Comparison of ENCODE assay signal across 19 cellular contexts in the genomic region with DNA sequence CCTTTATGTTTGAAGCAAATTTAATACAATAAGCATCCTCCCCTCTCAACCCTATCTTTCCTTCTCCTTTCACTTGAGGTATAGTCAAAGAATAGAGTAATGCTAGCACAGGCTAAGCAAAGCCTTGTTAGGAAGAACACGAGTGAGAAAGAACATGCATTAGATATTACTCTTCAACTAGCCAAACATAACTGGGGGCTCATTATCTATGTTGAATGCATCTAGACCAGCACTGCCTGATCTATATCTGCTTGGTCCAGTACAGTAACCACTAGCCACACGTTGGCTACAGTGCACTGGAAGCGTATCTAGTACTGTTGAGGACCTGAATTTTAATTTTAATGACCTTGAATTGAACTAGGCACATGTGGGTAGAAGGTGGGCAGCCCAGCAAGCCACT. TPM values are rescaled to one million over a fixed set of nuclear protein-coding genes. Genes with fewer than 3 reads are reported as not detected.
DNase-seq lines count a peak whose midpoint lies in the region; ATAC-seq and TF ChIP-seq lines count a peak whose summit lies in the region.
"Had no signal": no experiment of that assay in that cellular context is flagged by ENCODE, and none has a peak within 500 bp of the region (broad histone marks: within the 10 kb centered on the region; RNA-seq: fewer than 3 reads in every experiment).

No MANE protein-coding gene starts in this region.

- H3K4me1 Mint-ChIP-seq in activated CD8-positive, alpha-beta memory T cell treated with anti-CD3 and anti-CD28 coated beads, Interleukin-2, amount 10 ng/mL, durations not matched to agents 7 days and 5 days = peaks cover 44% of the 10 kb centered on the region
- peaks cover 70% of the 10 kb centered on the region for H3K4me1 Mint-ChIP-seq in CD8-positive, alpha-beta T cell (ENCODE audit: low read depth)
- H3K4me1 Mint-ChIP-seq in T-cell (peaks cover 78 to 88% (median 78%) of the 10 kb centered on the region in 3 donors), immature natural killer cell (peaks cover 45 to 91% of the 10 kb centered on the region in 2 donors)

- peak; percentile 27 for ATAC-seq in activated CD8-positive, alpha-beta memory T cell treated with anti-CD3 and anti-CD28 coated beads, Interleukin-2, amount 10 ng/mL, durations not matched to agents 7 days and 5 days
- no peak for ATAC-seq in CD8-positive, alpha-beta T cell
- ATAC-seq in T-cell (replicated peaks in 1 of 4) (peak in 1 of 4 experiments; percentile 26), GM21390 (IDR thresholded peaks at IDR 0.05; ENCODE audit: unreplicated experiment) (no peak)
- ATAC-seq: body of pancreas had no signal

- DNase-seq in activated CD8-positive, alpha-beta memory T cell treated with anti-CD3 and anti-CD28 coated beads, Interleukin-2, amount 10 ng/mL, durations not matched to agents 7 days and 5 days = no peak
- DNase-seq in activated CD8-positive, alpha-beta memory T cell treated with anti-CD3 and anti-CD28 coated beads, Interleukin-2, amount 50 U/mL, for 48 hours = no peak
- no peak for DNase-seq in CD8-positive, alpha-beta T cell
- DNase-seq in T-cell (no peak), immature natural killer cell (no peak), RPMI8226 (no peak), MV-4-11 (lab: John Stamatoyannopoulos, UW) (no peak)
- DNase-seq: body of pancreas; DMS53; glutamatergic neuron; HCEC 1CT; NCI-H1092; NCI-H2081; NCI-H446 treated with DMSO at 0.1 percent for 48 hours; NK-92 treated with Interleukin-12 subunit alpha and Interleukin-12 subunit beta, amount 100 ng/mL, for 24 hours; testis had no signal

- no peaks in the 10 kb centered on the region for H3K36me3 ChIP-seq in CD8-positive, alpha-beta T cell (ENCODE audit: insufficient read depth, low read length)

- CTCF ChIA-PET in activated CD8-positive, alpha-beta memory T cell treated with anti-CD3 and anti-CD28 coated beads, Interleukin-2, amount 10 ng/mL, durations not matched to agents 7 days and 5 days (lab: Charles Lee) = interaction anchor here (1.3 kb wide), 1 partner anchor 21 kb away, joined by 4 read pairs; a partner anchor contains a TSS
- CTCF ChIA-PET in CD8-positive, alpha-beta T cell (lab: Charles Lee) = interaction anchor here (0.8 to 1.7 kb wide), 2 partner anchors 19 to 470 kb away, joined by 3 to 6 read pairs; no protein-coding TSS in a partner anchor
- CTCF ChIA-PET in T-cell (lab: Charles Lee) = interaction anchor here in 1 of 2 donors (0.9 to 1.1 kb wide), 2 partner anchors 21 to 472 kb away, joined by 3 to 7 read pairs; a partner anchor contains a TSS

- no peak for TF ChIP-seq CTCF in CD8-positive, alpha-beta T cell (IDR thresholded peaks at IDR 0.05)

- no peaks in the 10 kb centered on the region for H3K9me3 Mint-ChIP-seq in activated CD8-positive, alpha-beta memory T cell treated with anti-CD3 and anti-CD28 coated beads, Interleukin-2, amount 10 ng/mL, durations not matched to agents 7 days and 5 days (ENCODE audit: low read depth)
- H3K9me3 Mint-ChIP-seq in CD8-positive, alpha-beta T cell = no peaks in the 10 kb centered on the region
- H3K9me3 Mint-ChIP-seq in T-cell = no peaks in the 10 kb centered on the region
- H3K9me3 Mint-ChIP-seq in immature natural killer cell = peaks cover 0 to 1% (median 0%) of the 10 kb centered on the region in 6 donors

- intact Hi-C loops in CD8-positive, alpha-beta T cell (cut with DNase I, micrococcal nuclease) = loop anchor here in 1 of 2 experiments (2.0 to 10.0 kb wide), 2 partner anchors 19 to 355 kb away; no protein-coding TSS in a partner anchor

- POLR2A ChIA-PET in CD8-positive, alpha-beta T cell (lab: Charles Lee) = interaction anchor here (1.3 to 2.6 kb wide), 2 partner anchors 16 to 21 kb away, joined by 3 to 11 read pairs; a partner anchor contains a TSS
- POLR2A ChIA-PET in T-cell (lab: Charles Lee) = interaction anchor here in 1 of 2 donors (0.5 kb wide), 1 partner anchor 21 kb away, joined by 3 read pairs; a partner anchor contains a TSS

- peaks cover 6% of the 10 kb centered on the region for H3K36me3 Mint-ChIP-seq in activated CD8-positive, alpha-beta memory T cell treated with anti-CD3 and anti-CD28 coated beads, Interleukin-2, amount 10 ng/mL, durations not matched to agents 7 days and 5 days
- H3K36me3 Mint-ChIP-seq in CD8-positive, alpha-beta T cell = peaks cover 7% of the 10 kb centered on the region
- peaks cover 7% of the 10 kb centered on the region for H3K36me3 Mint-ChIP-seq in T-cell
- peaks cover 0 to 3% (median 0%) of the 10 kb centered on the region in 3 donors for H3K36me3 Mint-ChIP-seq in immature natural killer cell

- no peaks in the 10 kb centered on the region for H3K9me3 ChIP-seq in CD8-positive, alpha-beta T cell (ENCODE audit: low read length)
- H3K9me3 ChIP-seq: body of pancreas, testis had no signal

- no peak overlapping the region for H3K4me3 ChIP-seq in CD8-positive, alpha-beta T cell (ENCODE audit: low read depth, low read length)
- H3K4me3 ChIP-seq: body of pancreas, testis had no signal

- no peak overlapping the region for H3K27ac ChIP-seq in CD8-positive, alpha-beta T cell (ENCODE audit: low read depth, low read length)
- H3K27ac ChIP-seq: body of pancreas, RWPE1, testis, VCaP had no signal

- H3K4me1 ChIP-seq in CD8-positive, alpha-beta T cell (ENCODE audit: insufficient read depth, low read length) = peaks cover 31% of the 10 kb centered on the region
- H3K4me1 ChIP-seq: body of pancreas, testis had no signal

- H3K27me3 ChIP-seq in CD8-positive, alpha-beta T cell (ENCODE audit: insufficient read depth, low read length) = no peaks in the 10 kb centered on the region
- H3K27me3 ChIP-seq: body of pancreas, testis had no signal

- no peak overlapping the region for H3K4me3 Mint-ChIP-seq in activated CD8-positive, alpha-beta memory T cell treated with anti-CD3 and anti-CD28 coated beads, Interleukin-2, amount 10 ng/mL, durations not matched to agents 7 days and 5 days
- peak overlapping the region; percentile 26 for H3K4me3 Mint-ChIP-seq in CD8-positive, alpha-beta T cell
- peak overlapping the region; percentile 2 to 69 (median 29) for H3K4me3 Mint-ChIP-seq in T-cell
- peak overlapping the region in 4 of 5 donors; percentile 1 to 44 (median 16) for H3K4me3 Mint-ChIP-seq in immature natural killer cell

- peak overlapping the region; percentile 22 for H3K27ac Mint-ChIP-seq in activated CD8-positive, alpha-beta memory T cell treated with anti-CD3 and anti-CD28 coated beads, Interleukin-2, amount 10 ng/mL, durations not matched to agents 7 days and 5 days
- H3K27ac Mint-ChIP-seq in CD8-positive, alpha-beta T cell = peak overlapping the region; percentile 84
- peak overlapping the region; percentile 95 to 96 for H3K27ac Mint-ChIP-seq in T-cell
- peak overlapping the region in 5 of 6 donors; percentile 22 to 90 (median 41) for H3K27ac Mint-ChIP-seq in immature natural killer cell

- no peaks in the 10 kb centered on the region for H3K27me3 Mint-ChIP-seq in activated CD8-positive, alpha-beta memory T cell treated with anti-CD3 and anti-CD28 coated beads, Interleukin-2, amount 10 ng/mL, durations not matched to agents 7 days and 5 days
- no peaks in the 10 kb centered on the region for H3K27me3 Mint-ChIP-seq in CD8-positive, alpha-beta T cell (ENCODE audit: low read depth)
- H3K27me3 Mint-ChIP-seq in T-cell = no peaks in the 10 kb centered on the region
- H3K27me3 Mint-ChIP-seq in immature natural killer cell (ENCODE audit: low read depth in 3 of 3) = no peaks in the 10 kb centered on the region

RNA-seq across cellular contexts. Expression of a gene that starts 21.0 kb away (rescaled TPM):
- 10 to 100 TPM; 49.5 to 69.0 TPM for total RNA-seq in activated CD8-positive, alpha-beta memory T cell treated with anti-CD3 and anti-CD28 coated beads, Interleukin-2, amount 10 ng/mL, durations not matched to agents 7 days and 5 days
- 10 to 100 TPM; 27.5 to 30.3 TPM for total RNA-seq in CD8-positive, alpha-beta T cell
- total RNA-seq in T-cell = 10 to 100 TPM; 32.7 to 38.3 (median 36.8) TPM
- 1 to 10 TPM; 1.5 to 9.8 (median 3.1) TPM for polyA plus RNA-seq in immature natural killer cell

Comparison
In these comparisons a context has a peak if more than half of its experiments do, and no peak if none do; other contexts are left out.
1. H3K27ac Mint-ChIP-seq: peak in every context shown above with its lines; median percentile 96 in T-cell; 84 in CD8-positive, alpha-beta T cell; 41 in immature natural killer cell; 22 in activated CD8-positive, alpha-beta memory T cell treated with anti-CD3 and anti-CD28 coated beads, Interleukin-2, amount 10 ng/mL, durations not matched to agents 7 days and 5 days.